Comparison of ENCODE assay signal across 18 cellular contexts in the genomic region with DNA sequence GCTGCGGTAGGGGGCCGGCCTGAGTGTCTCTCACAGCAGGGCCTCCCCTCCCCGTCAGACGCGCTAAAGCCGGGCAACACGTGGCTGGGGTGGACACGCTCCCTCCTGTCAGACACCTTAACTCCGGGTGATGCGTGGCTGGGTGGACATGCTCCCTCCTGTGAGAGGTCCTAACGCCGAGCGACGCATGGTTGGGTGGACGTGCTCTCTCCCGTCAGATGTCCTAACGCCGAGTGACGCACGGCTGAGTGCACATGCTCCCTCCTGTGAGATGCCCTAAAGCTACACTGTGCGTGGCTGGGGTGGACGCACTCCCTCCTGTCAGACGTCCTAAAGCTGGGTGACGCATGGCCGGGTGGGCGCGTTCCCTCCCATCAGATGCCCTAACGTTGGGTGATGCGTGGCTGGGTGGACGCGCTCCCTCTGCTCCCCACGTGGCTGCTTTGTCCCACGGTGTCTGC.
DNase-seq lines count a peak whose midpoint lies in the region; ATAC-seq and TF ChIP-seq lines count a peak whose summit lies in the region.
"Had no signal": no experiment of that assay in that cellular context is flagged by ENCODE, and none has a peak within 500 bp of the region (broad histone marks: within the 10 kb centered on the region; RNA-seq: fewer than 3 reads in every experiment).

No MANE protein-coding gene starts in this region.

- peaks cover 54% of the 10 kb centered on the region for H3K36me3 Mint-ChIP-seq in endothelial cell (ENCODE audit: low read depth, unreplicated experiment)

- TF ChIP-seq CTCF in endothelial cell (IDR thresholded peaks at IDR 0.05; ENCODE audit: unreplicated experiment) (no peak), right atrium auricular region (IDR thresholded peaks at IDR 0.05) (no peak), omental fat pad (IDR thresholded peaks at IDR 0.05) (no peak), foreskin keratinocyte (conservative IDR thresholded peaks at IDR 0.05) (no peak)

- H3K4me1 Mint-ChIP-seq in endothelial cell (ENCODE audit: unreplicated experiment) = peaks cover 19% of the 10 kb centered on the region
- H3K4me1 Mint-ChIP-seq: brain had no signal

- ATAC-seq in omental fat pad (ENCODE audit: low FRiP score) (peak; percentile 30), GM21515 (IDR thresholded peaks at IDR 0.05; ENCODE audit: unreplicated experiment) (no peak), foreskin keratinocyte (no peak), HG03565 (IDR thresholded peaks at IDR 0.05; ENCODE audit: unreplicated experiment) (no peak)

- H3K36me3 ChIP-seq in right atrium auricular region = peaks cover 33% of the 10 kb centered on the region
- peaks cover 8 to 19% of the 10 kb centered on the region in 2 donors for H3K36me3 ChIP-seq in stomach smooth muscle (ENCODE audit: control insufficient read depth in 2 of 2, insufficient read depth in 2 of 2, low read length in 2 of 2)
- H3K36me3 ChIP-seq: colonic mucosa had no signal

- H3K27me3 Mint-ChIP-seq in endothelial cell (ENCODE audit: unreplicated experiment) = peaks cover 7% of the 10 kb centered on the region
- H3K27me3 Mint-ChIP-seq: activated naive CD8-positive, alpha-beta T cell; brain had no signal

- H3K27me3 ChIP-seq in right atrium auricular region (no peaks in the 10 kb centered on the region), stomach smooth muscle (ENCODE audit: control insufficient read depth in 1 of 2, insufficient read depth in 2 of 2, low read length in 2 of 2) (no peaks in the 10 kb centered on the region), foreskin keratinocyte (no peaks in the 10 kb centered on the region)
- H3K27me3 ChIP-seq: colonic mucosa had no signal

- H3K27ac ChIP-seq in right atrium auricular region (peak overlapping the region; percentile 61 to 73), stomach smooth muscle (ENCODE audit: low read length) (peak overlapping the region; percentile 55), foreskin keratinocyte (no peak overlapping the region)
- H3K27ac ChIP-seq: colonic mucosa had no signal

- H3K27ac Mint-ChIP-seq in endothelial cell (ENCODE audit: unreplicated experiment) = peak overlapping the region; percentile 72
- H3K27ac Mint-ChIP-seq: activated naive CD8-positive, alpha-beta T cell; brain had no signal

- H3K4me1 ChIP-seq in right atrium auricular region = peaks cover 0 to 22% of the 10 kb centered on the region in 2 donors
- H3K4me1 ChIP-seq in stomach smooth muscle (ENCODE audit: control insufficient read depth, insufficient read depth, low read length) = peaks cover 21% of the 10 kb centered on the region
- no peaks in the 10 kb centered on the region for H3K4me1 ChIP-seq in foreskin keratinocyte
- H3K4me1 ChIP-seq: colonic mucosa had no signal

- no peak overlapping the region for H3K4me3 ChIP-seq in right atrium auricular region
- peak overlapping the region in 1 of 2 donors; percentile 63 for H3K4me3 ChIP-seq in stomach smooth muscle (ENCODE audit: low read length in 2 of 2)
- H3K4me3 ChIP-seq: colonic mucosa had no signal

- peak overlapping the region; percentile 62 for H3K4me3 Mint-ChIP-seq in endothelial cell (ENCODE audit: unreplicated experiment)
- H3K4me3 Mint-ChIP-seq: activated naive CD8-positive, alpha-beta T cell; brain had no signal

- no peaks in the 10 kb centered on the region for H3K9me3 ChIP-seq in right atrium auricular region
- no peaks in the 10 kb centered on the region for H3K9me3 ChIP-seq in stomach smooth muscle (ENCODE audit: control insufficient read depth in 2 of 2, low read length in 2 of 2)
- H3K9me3 ChIP-seq: colonic mucosa had no signal

- H3K9ac ChIP-seq in stomach smooth muscle (ENCODE audit: low read length in 2 of 2) = no peak overlapping the region

- no peak for DNase-seq in endothelial cell (ENCODE audit: low spot score)
- DNase-seq in right atrium auricular region (ENCODE audit: low spot score) = no peak
- no peak for DNase-seq in omental fat pad (ENCODE audit: low spot score)
- DNase-seq in NCI-H1436 treated with DMSO at 0.1 percent for 48 hours (lab: John Stamatoyannopoulos, UW) = no peak
- DNase-seq in foreskin keratinocyte = no peak
- DNase-seq: activated CD4-positive, CD25-positive, alpha-beta regulatory T cell treated with anti-CD3 and anti-CD28 coated beads, Interleukin-2, amount 50 U/mL, for 72 hours; colonic mucosa; DND-41; MV-4-11; NCI-H187 treated with DMSO at 0.1 percent for 48 hours; NCI-H446 treated with DMSO at 0.1 percent for 48 hours; occipital lobe; stimulated activated CD8-positive, alpha-beta memory T cell treated with anti-CD3 and anti-CD28 coated beads, Interleukin-4, amount 100 ng/mL, for 48 hours had no signal

- peaks cover 4% of the 10 kb centered on the region for H3K9me3 Mint-ChIP-seq in endothelial cell (ENCODE audit: unreplicated experiment)
